Comparison of ENCODE assay signal across 24 cellular contexts in the genomic region with DNA sequence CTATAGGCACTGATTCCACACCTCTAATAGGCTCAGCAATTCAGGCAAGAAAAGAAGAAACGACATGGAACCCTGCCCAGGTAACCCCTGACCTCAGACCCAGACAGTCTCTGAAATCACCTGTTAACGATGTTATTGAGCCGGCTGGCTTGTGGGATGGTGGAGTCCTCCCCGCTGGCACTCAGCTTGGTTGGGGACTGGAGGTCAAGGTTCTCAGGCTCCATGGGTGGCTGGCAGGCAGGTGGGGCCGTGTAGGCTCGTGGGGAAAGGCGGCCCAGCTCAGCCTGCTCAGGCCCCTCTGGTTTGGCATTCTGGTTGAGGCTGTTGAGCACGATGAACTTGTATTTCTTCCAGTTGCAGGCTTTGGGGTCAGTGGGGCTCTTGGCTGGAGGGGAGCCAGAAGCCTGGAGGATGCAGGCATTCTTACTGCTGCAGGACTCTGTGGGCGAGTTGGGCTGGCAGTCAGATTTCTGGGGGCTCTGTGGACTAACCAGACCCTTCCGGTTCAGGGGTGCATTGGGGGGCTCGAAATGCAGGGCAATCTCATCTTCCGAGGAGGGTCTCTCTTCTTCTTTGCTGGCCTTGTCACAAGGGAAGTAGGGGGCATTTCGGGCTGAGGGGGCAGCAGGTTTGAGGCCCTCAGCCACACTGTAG. TPM values are rescaled to one million over a fixed set of nuclear protein-coding genes. Genes with fewer than 3 reads are reported as not detected.
"Had no signal": no experiment of that assay in that cellular context is flagged by ENCODE, and none has a peak within 500 bp of the region (broad histone marks: within the 10 kb centered on the region; RNA-seq: fewer than 3 reads in every experiment).

No MANE protein-coding gene starts in this region.

- FAIRE-seq: keratinocyte, TTC549 had no signal

- H3K27ac ChIP-seq: epithelial cell of prostate, left lung, right atrium auricular region, upper lobe of right lung had no signal

- H3K27me3 ChIP-seq: dorsolateral prefrontal cortex, left lung, right atrium auricular region, upper lobe of right lung had no signal

- DNase-seq: activated CD4-positive, alpha-beta T cell treated with anti-CD3 and anti-CD28 coated beads for 36 hours; activated CD4-positive, alpha-beta T cell treated with anti-CD3 and anti-CD28 coated beads, Interleukin-2, amount 50 U/mL, for 48 hours; activated CD8-positive, alpha-beta memory T cell treated with anti-CD3 and anti-CD28 coated beads, Interleukin-2, amount 10 ng/mL, durations not matched to agents 7 days and 5 days; activated naive CD4-positive, alpha-beta T cell; activated naive CD8-positive, alpha-beta T cell treated with anti-CD3 and anti-CD28 coated beads, Interleukin-2, amount 10 ng/mL, durations not matched to agents 7 days and 5 days; amygdala; caudate nucleus; dorsolateral prefrontal cortex; foreskin fibroblast; left lung; mesenchymal stem cell; mucosa of descending colon; naive B cell; stimulated activated CD4-positive, alpha-beta T cell treated with anti-CD3 and anti-CD28 coated beads, Interleukin-4, amount 100 ng/mL, for 24 hours; upper lobe of right lung had no signal

- H3K4me3 ChIP-seq: dorsolateral prefrontal cortex, left lung, mucosa of descending colon, right atrium auricular region, upper lobe of right lung had no signal

- H3K4me1 ChIP-seq: upper lobe of right lung had no signal

- ATAC-seq: activated CD4-positive, alpha-beta T cell treated with anti-CD3 and anti-CD28 coated beads for 36 hours; activated CD8-positive, alpha-beta memory T cell treated with anti-CD3 and anti-CD28 coated beads, Interleukin-2, amount 10 ng/mL, durations not matched to agents 7 days and 5 days; activated T-helper 17 cell treated with anti-CD3 and anti-CD28 coated beads, Interleukin-2, amount 50 U/mL, for 72 hours; left lung; stimulated activated memory B cell treated with anti-CD40 and anti-IgM and Interleukin-4, amounts not matched to agents 10 μg/mL and 1 μg/mL and 100 μg/mL, for 72 hours; upper lobe of right lung had no signal

- H3K9me3 ChIP-seq: left lung, mucosa of descending colon, right atrium auricular region, upper lobe of right lung had no signal

RNA-seq across cellular contexts. Expression of a gene that starts 26.7 kb away (rescaled TPM):
- total RNA-seq: activated CD4-positive, alpha-beta T cell treated with anti-CD3 and anti-CD28 coated beads for 36 hours; activated CD8-positive, alpha-beta memory T cell treated with anti-CD3 and anti-CD28 coated beads, Interleukin-2, amount 10 ng/mL, durations not matched to agents 7 days and 5 days; activated naive CD8-positive, alpha-beta T cell treated with anti-CD3 and anti-CD28 coated beads, Interleukin-2, amount 10 ng/mL, durations not matched to agents 7 days and 5 days; activated T-helper 17 cell treated with anti-CD3 and anti-CD28 coated beads, Interleukin-2, amount 50 U/mL, for 72 hours; dorsolateral prefrontal cortex; left lung; mucosa of descending colon; neural crest cell; omental fat pad; progenitor cell of endocrine pancreas; right atrium auricular region; upper lobe of right lung had no signal
- polyA plus RNA-seq: keratinocyte had no signal

RNA-seq across cellular contexts. Expression of a gene that starts 58.9 kb away (rescaled TPM):
- total RNA-seq: activated CD4-positive, alpha-beta T cell treated with anti-CD3 and anti-CD28 coated beads for 36 hours; activated CD8-positive, alpha-beta memory T cell treated with anti-CD3 and anti-CD28 coated beads, Interleukin-2, amount 10 ng/mL, durations not matched to agents 7 days and 5 days; activated naive CD8-positive, alpha-beta T cell treated with anti-CD3 and anti-CD28 coated beads, Interleukin-2, amount 10 ng/mL, durations not matched to agents 7 days and 5 days; activated T-helper 17 cell treated with anti-CD3 and anti-CD28 coated beads, Interleukin-2, amount 50 U/mL, for 72 hours; left lung; omental fat pad; right atrium auricular region; upper lobe of right lung had no signal
- polyA plus RNA-seq: keratinocyte had no signal
